In the genomic region with DNA sequence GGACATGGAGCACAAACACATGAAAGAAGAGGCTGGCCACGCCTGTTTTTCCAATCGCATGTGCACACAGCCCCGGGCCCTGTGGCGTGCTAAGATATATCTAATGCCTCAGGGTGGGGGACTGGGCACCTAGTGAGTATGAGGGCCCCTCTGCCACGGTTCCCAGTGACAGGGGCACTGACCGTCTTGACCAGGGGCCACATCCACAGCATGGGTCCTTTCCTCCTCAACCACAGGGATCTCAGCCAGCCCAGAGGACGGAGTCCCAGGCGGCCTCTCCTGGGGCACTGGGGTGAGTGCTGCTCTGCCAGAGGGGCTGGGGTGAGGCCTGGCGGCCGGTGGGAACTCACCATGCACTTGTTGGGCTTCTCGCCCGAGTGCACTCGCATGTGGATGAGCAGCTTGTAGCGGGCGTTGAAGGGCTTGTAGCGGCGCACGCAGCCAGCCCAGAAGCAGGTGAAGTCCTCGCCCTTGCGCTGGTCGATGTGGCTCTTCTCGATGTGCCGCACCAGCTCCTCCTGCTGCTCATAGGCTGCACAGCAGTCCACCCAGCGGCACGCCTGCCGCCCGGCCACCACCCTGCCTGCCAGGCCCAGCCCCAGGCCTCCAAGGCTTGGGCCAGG, we compare ENCODE assay signal across 10 cellular contexts.
DNase-seq lines count a peak whose midpoint lies in the region; ATAC-seq and TF ChIP-seq lines count a peak whose summit lies in the region.
"Had no signal": no experiment of that assay in that cellular context is flagged by ENCODE, and none has a peak within 500 bp of the region (broad histone marks: within the 10 kb centered on the region; RNA-seq: fewer than 3 reads in every experiment).

No MANE protein-coding gene starts in this region.

- peak; percentile 42 for ATAC-seq in activated CD8-positive, alpha-beta T cell treated with anti-CD3 and anti-CD28 coated beads for 36 hours
- no peak for ATAC-seq in activated CD8-positive, alpha-beta T cell treated with anti-CD3 and anti-CD28 coated beads, Interleukin-2, amount 10 ng/mL, durations not matched to agents 7 days and 5 days
- no peak for ATAC-seq in activated naive CD8-positive, alpha-beta T cell treated with anti-CD3 and anti-CD28 coated beads, Interleukin-2, amount 10 ng/mL, durations not matched to agents 7 days and 5 days (ENCODE audit: low read depth)
- ATAC-seq in GM18511 (IDR thresholded peaks at IDR 0.05; ENCODE audit: unreplicated experiment): no peak
- no peak for ATAC-seq in HG03520 (IDR thresholded peaks at IDR 0.05; ENCODE audit: unreplicated experiment)

- no peaks in the 10 kb centered on the region for H3K4me1 ChIP-seq in spleen

- DNase-seq in activated CD8-positive, alpha-beta T cell treated with anti-CD3 and anti-CD28 coated beads for 36 hours: peak; percentile 15
- no peak for DNase-seq in activated CD8-positive, alpha-beta T cell treated with anti-CD3 and anti-CD28 coated beads, Interleukin-2, amount 10 ng/mL, durations not matched to agents 7 days and 5 days
- peak; percentile 42 for DNase-seq in activated naive CD8-positive, alpha-beta T cell treated with anti-CD3 and anti-CD28 coated beads, Interleukin-2, amount 10 ng/mL, durations not matched to agents 7 days and 5 days
- DNase-seq in iPS-NIHi11 (ENCODE audit: low spot score) (peak; percentile 89), spleen (peak; percentile 62), cortex of kidney (lab: John Stamatoyannopoulos, UW) (no peak)
- DNase-seq: T-helper 9 cell had no signal

- TF ChIP-seq POLR2A in spleen (IDR thresholded peaks at IDR 0.05): no peak

- H3K36me3 Mint-ChIP-seq in activated CD8-positive, alpha-beta T cell treated with anti-CD3 and anti-CD28 coated beads for 36 hours (ENCODE audit: low read depth): no peaks in the 10 kb centered on the region
- H3K36me3 Mint-ChIP-seq in activated CD8-positive, alpha-beta T cell treated with anti-CD3 and anti-CD28 coated beads, Interleukin-2, amount 10 ng/mL, durations not matched to agents 7 days and 5 days (ENCODE audit: low read depth): no peaks in the 10 kb centered on the region
- no peaks in the 10 kb centered on the region for H3K36me3 Mint-ChIP-seq in activated naive CD8-positive, alpha-beta T cell treated with anti-CD3 and anti-CD28 coated beads, Interleukin-2, amount 10 ng/mL, durations not matched to agents 7 days and 5 days

- no peak overlapping the region for H3K27ac ChIP-seq in spleen

- WGBS in spleen, 5 donors: 64 to 83% (median 73%) methylated on average over 16 to 27 of the region's 27 CpGs

- CTCF ChIA-PET in activated CD8-positive, alpha-beta T cell treated with anti-CD3 and anti-CD28 coated beads for 36 hours (lab: Charles Lee): interaction anchor here (1.0 kb wide), 1 partner anchor 109 kb away, joined by 5 read pairs; no protein-coding TSS in a partner anchor
- CTCF ChIA-PET in activated CD8-positive, alpha-beta T cell treated with anti-CD3 and anti-CD28 coated beads, Interleukin-2, amount 10 ng/mL, durations not matched to agents 7 days and 5 days (lab: Charles Lee): no interaction called here

- POLR2A ChIA-PET in activated CD8-positive, alpha-beta T cell treated with anti-CD3 and anti-CD28 coated beads for 36 hours (lab: Charles Lee): no interaction called here
- POLR2A ChIA-PET in activated CD8-positive, alpha-beta T cell treated with anti-CD3 and anti-CD28 coated beads, Interleukin-2, amount 10 ng/mL, durations not matched to agents 7 days and 5 days (lab: Charles Lee): no interaction called here
- POLR2A ChIA-PET in activated naive CD8-positive, alpha-beta T cell treated with anti-CD3 and anti-CD28 coated beads, Interleukin-2, amount 10 ng/mL, durations not matched to agents 7 days and 5 days (lab: Charles Lee): no interaction called here

- no peaks in the 10 kb centered on the region for H3K27me3 Mint-ChIP-seq in activated CD8-positive, alpha-beta T cell treated with anti-CD3 and anti-CD28 coated beads for 36 hours
- H3K27me3 Mint-ChIP-seq in activated CD8-positive, alpha-beta T cell treated with anti-CD3 and anti-CD28 coated beads, Interleukin-2, amount 10 ng/mL, durations not matched to agents 7 days and 5 days (ENCODE audit: low read depth): no peaks in the 10 kb centered on the region
- H3K27me3 Mint-ChIP-seq in activated naive CD8-positive, alpha-beta T cell treated with anti-CD3 and anti-CD28 coated beads, Interleukin-2, amount 10 ng/mL, durations not matched to agents 7 days and 5 days: peaks cover 2% of the 10 kb centered on the region

- H3K4me3 Mint-ChIP-seq in activated CD8-positive, alpha-beta T cell treated with anti-CD3 and anti-CD28 coated beads for 36 hours: no peak overlapping the region
- no peak overlapping the region for H3K4me3 Mint-ChIP-seq in activated CD8-positive, alpha-beta T cell treated with anti-CD3 and anti-CD28 coated beads, Interleukin-2, amount 10 ng/mL, durations not matched to agents 7 days and 5 days
- H3K4me3 Mint-ChIP-seq in activated naive CD8-positive, alpha-beta T cell treated with anti-CD3 and anti-CD28 coated beads, Interleukin-2, amount 10 ng/mL, durations not matched to agents 7 days and 5 days: no peak overlapping the region

- peaks cover 0 to 5% (median 0%) of the 10 kb centered on the region in 7 donors for H3K27me3 ChIP-seq in spleen (replicated peaks in 1 of 7)
- H3K27me3 ChIP-seq: vagina had no signal

- intact Hi-C loops in activated CD8-positive, alpha-beta T cell treated with anti-CD3 and anti-CD28 coated beads for 36 hours (cut with micrococcal nuclease): no loop called here
- intact Hi-C loops in spleen (cut with DNase I; ENCODE audit: low total_unique reads): no loop called here

- H3K36me3 ChIP-seq in spleen: no peaks in the 10 kb centered on the region
- H3K36me3 ChIP-seq: vagina had no signal

- H3K27ac Mint-ChIP-seq in activated CD8-positive, alpha-beta T cell treated with anti-CD3 and anti-CD28 coated beads for 36 hours: no peak overlapping the region
- no peak overlapping the region for H3K27ac Mint-ChIP-seq in activated CD8-positive, alpha-beta T cell treated with anti-CD3 and anti-CD28 coated beads, Interleukin-2, amount 10 ng/mL, durations not matched to agents 7 days and 5 days
- H3K27ac Mint-ChIP-seq in activated naive CD8-positive, alpha-beta T cell treated with anti-CD3 and anti-CD28 coated beads, Interleukin-2, amount 10 ng/mL, durations not matched to agents 7 days and 5 days: no peak overlapping the region

- TF ChIP-seq CTCF in activated CD8-positive, alpha-beta T cell treated with anti-CD3 and anti-CD28 coated beads for 36 hours (IDR thresholded peaks at IDR 0.05): no peak
- no peak for TF ChIP-seq CTCF in spleen (IDR thresholded peaks at IDR 0.05 in 8 of 11, conservative IDR thresholded peaks at IDR 0.05 in 3 of 11)

- no peaks in the 10 kb centered on the region for H3K4me1 Mint-ChIP-seq in activated CD8-positive, alpha-beta T cell treated with anti-CD3 and anti-CD28 coated beads for 36 hours (ENCODE audit: low read depth)
- no peaks in the 10 kb centered on the region for H3K4me1 Mint-ChIP-seq in activated CD8-positive, alpha-beta T cell treated with anti-CD3 and anti-CD28 coated beads, Interleukin-2, amount 10 ng/mL, durations not matched to agents 7 days and 5 days (ENCODE audit: low read depth)
- H3K4me1 Mint-ChIP-seq in activated naive CD8-positive, alpha-beta T cell treated with anti-CD3 and anti-CD28 coated beads, Interleukin-2, amount 10 ng/mL, durations not matched to agents 7 days and 5 days: no peaks in the 10 kb centered on the region

- H3K9me3 Mint-ChIP-seq in activated CD8-positive, alpha-beta T cell treated with anti-CD3 and anti-CD28 coated beads for 36 hours: no peaks in the 10 kb centered on the region
- H3K9me3 Mint-ChIP-seq in activated CD8-positive, alpha-beta T cell treated with anti-CD3 and anti-CD28 coated beads, Interleukin-2, amount 10 ng/mL, durations not matched to agents 7 days and 5 days (ENCODE audit: insufficient read depth): no peaks in the 10 kb centered on the region
- no peaks in the 10 kb centered on the region for H3K9me3 Mint-ChIP-seq in activated naive CD8-positive, alpha-beta T cell treated with anti-CD3 and anti-CD28 coated beads, Interleukin-2, amount 10 ng/mL, durations not matched to agents 7 days and 5 days

- no peak overlapping the region for H3K4me3 ChIP-seq in spleen
- H3K4me3 ChIP-seq: vagina had no signal

- H3K9me3 ChIP-seq in spleen: no peaks in the 10 kb centered on the region
- H3K9me3 ChIP-seq: vagina had no signal

Comparison
In these comparisons a context has a peak if more than half of its experiments do, and no peak if none do; other contexts are left out.
1. DNase-seq: peak in activated CD8-positive, alpha-beta T cell treated with anti-CD3 and anti-CD28 coated beads for 36 hours (single experiment), activated naive CD8-positive, alpha-beta T cell treated with anti-CD3 and anti-CD28 coated beads, Interleukin-2, amount 10 ng/mL, durations not matched to agents 7 days and 5 days (single experiment), iPS-NIHi11 (single experiment) and spleen (single experiment); none in activated CD8-positive, alpha-beta T cell treated with anti-CD3 and anti-CD28 coated beads, Interleukin-2, amount 10 ng/mL, durations not matched to agents 7 days and 5 days (single experiment) and cortex of kidney (single experiment).